In genomic region chr6:116340625-116341024, GRCh38 we compare ENCODE assay signal across 2 cellular contexts. TPM values are rescaled to one million over a fixed set of nuclear protein-coding genes. Genes with fewer than 3 reads are reported as not detected.
A peak's percentile ranks its signal among the peaks of the same experiment; 100 is the strongest.
DNase-seq lines count a peak whose midpoint lies in the region; ATAC-seq, FAIRE-seq and TF ChIP-seq lines count a peak whose summit lies in the region.
"Not testable (repeated sequence)": the region's sequence is repeated elsewhere in the genome, so short reads cannot be mapped to it uniquely, and the experiment has no call there.

No MANE protein-coding gene starts in this region.

- 0% methylated on average over 5 of the region's 5 CpGs for WGBS in K562 (ENCODE audit: insufficient coverage, low coverage, missing lambda C conversion rate)

- not testable (repeated sequence) for H3K27me3 ChIP-seq in K562 (ENCODE audit: control insufficient read depth in 2 of 2, insufficient read depth in 2 of 2, low read length in 2 of 2)

- ATAC-seq in K562: not testable (repeated sequence)

- H3K36me3 ChIP-seq in HEK293 (ENCODE audit: control insufficient read depth in 2 of 2, insufficient read depth in 1 of 2, low read length in 2 of 2); K562 (ENCODE audit: control insufficient read depth, insufficient read depth, low read length): not testable (repeated sequence)

- not testable (repeated sequence) for H3K4me2 ChIP-seq in K562 (ENCODE audit: insufficient read depth, low read length)

- not testable (repeated sequence) for H2AFZ ChIP-seq in K562 (ENCODE audit: low read depth, low read length)

- not testable (repeated sequence) for FAIRE-seq in K562 (lab: Jason Lieb, UNC)

- not testable (repeated sequence) for TF ChIP-seq POLR2A in K562 (conservative IDR thresholded peaks at IDR 0.05)

- not testable (repeated sequence) for TF ChIP-seq EP300 in K562 (IDR thresholded peaks at IDR 0.05; ENCODE audit: low read length)

- not testable (repeated sequence) for H3K9me1 ChIP-seq in K562 (ENCODE audit: control insufficient read depth, insufficient read depth, low read length)

- in situ Hi-C loops in K562 (cut with MboI): not testable (repeated sequence)

- intact Hi-C loops in K562 (cut with micrococcal nuclease): not testable (repeated sequence)

- not testable (repeated sequence) for H3K4me1 ChIP-seq in HEK293 (ENCODE audit: control insufficient read depth, insufficient read depth, low read length); K562 (replicated peaks in 1 of 2; ENCODE audit: control insufficient read depth in 2 of 2, insufficient read depth in 2 of 2, low read length in 2 of 2)

- not testable (repeated sequence) for H3K27ac ChIP-seq in HEK293 (ENCODE audit: extremely low read depth, low read depth, low read length); K562 (ENCODE audit: extremely low read depth, low read depth, low read length)

- DNase-seq in K562 (ENCODE audit: extremely low read depth in 1 of 4, low spot score in 3 of 4): not testable (repeated sequence)

- not testable (repeated sequence) for BruUV-seq in K562 (replicated peaks; lab: Mats Ljungman, UMichigan)

- TF ChIP-seq RAD21 in K562 (CRISPR knock-in tag; conservative IDR thresholded peaks at IDR 0.05 in 1 of 2, IDR thresholded peaks at IDR 0.05 in 1 of 2): not testable (repeated sequence)

- POLR2A ChIA-PET in HEK293 (lab: Yijun Ruan, JAX): not testable (repeated sequence)
- POLR2A ChIA-PET in K562 (lab: Yijun Ruan, JAX): interaction anchor here (0.7 to 1.7 kb wide), 4 partner anchors 10 to 26 kb away, joined by 3 to 4 read pairs (median 4); no protein-coding TSS in a partner anchor

- TF ChIP-seq CTCF in HEK293 (tag by site-specific recombination; IDR thresholded peaks at IDR 0.05); K562 (IDR thresholded peaks at IDR 0.05 in 2 of 3, conservative IDR thresholded peaks at IDR 0.05 in 1 of 3; ENCODE audit: insufficient read depth in 2 of 3, low read depth in 1 of 3, low read length in 3 of 3): not testable (repeated sequence)

- not testable (repeated sequence) for H3K9ac ChIP-seq in K562 (ENCODE audit: insufficient read depth in 1 of 2, low read depth in 2 of 2, low read length in 2 of 2)

- H3K9me3 ChIP-seq in HEK293 (ENCODE audit: control insufficient read depth, insufficient read depth, low read depth, low read length); K562 (replicated peaks; ENCODE audit: control insufficient read depth, insufficient read depth, low read depth, low read length): not testable (repeated sequence)

- not testable (repeated sequence) for H4K20me1 ChIP-seq in K562 (replicated peaks; ENCODE audit: control insufficient read depth, insufficient read depth, low read length)

- CTCF ChIA-PET in HEK293 (lab: Yijun Ruan, JAX): interaction anchor here (1.2 to 2.2 kb wide), 3 partner anchors 9 to 53 kb away, joined by 4 to 8 read pairs (median 4); no protein-coding TSS in a partner anchor
- CTCF ChIA-PET in K562 (lab: Yijun Ruan, JAX; ENCODE audit: low intra/inter-chr PET ratio): not testable (repeated sequence)

- not testable (repeated sequence) for H3K4me3 ChIP-seq in HEK293 (ENCODE audit: low read depth, low read length); K562

- not testable (repeated sequence) for H3K79me2 ChIP-seq in K562 (ENCODE audit: control insufficient read depth, insufficient read depth, low read length)

TF ChIP-seq in HEK293, 187 proteins besides CTCF, POLR2A, EP300 and RAD21:
- peak; percentile 65 for TF ChIP-seq ZNF146 (tag by site-specific recombination; IDR thresholded peaks at IDR 0.05)

TF ChIP-seq in K562, 482 proteins besides CTCF, POLR2A, EP300 and RAD21:
- TF ChIP-seq ZNF146 (CRISPR knock-in tag; IDR thresholded peaks at IDR 0.05; ENCODE audit: unreplicated experiment): peak; percentile 70

RNA-seq across cellular contexts. Expression of gene DSE, which starts 30.1 kb away (rescaled TPM):
- 2.3 and 4.4 TPM in 2 replicates for total RNA-seq in K562 (2011; cell fraction: chromatin; rRNA removed; ENCODE audit: low replicate concordance)
- 1.5 and 2.2 TPM in 2 replicates for total RNA-seq in K562 (2011; cell fraction: nucleolus; rRNA removed)
- 3.0 and 6.6 TPM in 2 replicates for total RNA-seq in K562 (2011; cell fraction: nucleoplasm; rRNA removed)
- total RNA-seq in K562 (2014; rRNA removed) (0.73 and 1.2 TPM in 2 replicates), K562 (2014; rRNA removed; fragmentation: Illumina TruSeq; extraction: Trizol) (1.6 and 1.7 TPM in 2 replicates), K562 (2015; rRNA removed; fragmentation: Illumina TruSeq; extraction: Trizol) (1.2 and 1.8 TPM in 2 replicates), K562 (2021) (1.2 and 1.4 TPM in 2 replicates)
- polyA plus RNA-seq in K562 (2011; rRNA removed) (0.79 and 1.2 TPM in 2 replicates), K562 (2014; fragmentation: Illumina TruSeq; extraction: Trizol) (0.65 and 0.98 TPM in 2 replicates), K562 (2014; fragmentation: Nextera tagmentation; extraction: Ambion mirVana) (under 1 TPM; 0.49 to 0.78 TPM), K562 (2014; rRNA removed) (0.80 and 0.95 TPM in 2 replicates)
- 0.28 and 1.2 TPM in 2 replicates for polyA plus RNA-seq in K562 (2011; cell fraction: cytosol; rRNA removed)
- polyA plus RNA-seq in K562 (2011; cell fraction: nucleus; rRNA removed): 1.8 and 2.2 TPM in 2 replicates
- 0.78 and 0.94 TPM in 2 replicates for polyA plus RNA-seq in K562 (2012)
- polyA minus RNA-seq in K562 (2011; rRNA and poly(A)+ RNA removed): 2.8 and 3.1 TPM in 2 replicates
- polyA minus RNA-seq in K562 (2011; cell fraction: cytosol; rRNA and poly(A)+ RNA removed): 0.29 and 3.6 TPM in 2 replicates
- 4.3 and 6.0 TPM in 2 replicates for polyA minus RNA-seq in K562 (2011; cell fraction: nucleus; rRNA and poly(A)+ RNA removed)
